ENCODE assay signal across 2 cellular contexts in genomic region chr19:52542984-52543664, GRCh38.
TF ChIP-seq lines count a peak whose summit lies in the region.

No MANE protein-coding gene starts in this region.

TF ChIP-seq in IMR-90, 13 proteins besides CTCF, POLR2A, EP300 and RAD21:
- TF ChIP-seq MAZ (IDR thresholded peaks at IDR 0.05; ENCODE audit: borderline replicate concordance, low read depth, low read length) (no peak), BHLHE40 (IDR thresholded peaks at IDR 0.05; ENCODE audit: low read depth, low read length) (no peak), MAFK (IDR thresholded peaks at IDR 0.05; ENCODE audit: low read depth, low read length) (no peak), RFX5 (IDR thresholded peaks at IDR 0.05; ENCODE audit: low read depth, low read length) (no peak)

TF ChIP-seq in endothelial cell of umbilical vein, 7 proteins besides CTCF, POLR2A, EP300 and RAD21:
- TF ChIP-seq MAX (IDR thresholded peaks at IDR 0.05; ENCODE audit: insufficient read depth, insufficient read length) (no peak), EZH2 (IDR thresholded peaks at IDR 0.05; ENCODE audit: borderline replicate concordance, low read depth, low read length, severe bottlenecking) (no peak), MYC (IDR thresholded peaks at IDR 0.05; ENCODE audit: low read depth, low read length) (no peak), FOS (IDR thresholded peaks at IDR 0.05; ENCODE audit: borderline replicate concordance, insufficient read depth, low read length) (peak; percentile 26), JUN (IDR thresholded peaks at IDR 0.05; ENCODE audit: borderline replicate concordance, insufficient read depth, insufficient read length, low read depth) (peak; percentile 37)
